Comparison of ENCODE assay signal across 36 cellular contexts in genomic region chr4:159867673-159868072, GRCh38.
"Had no signal": no experiment of that assay in that cellular context is flagged by ENCODE, and none has a peak within 500 bp of the region (broad histone marks: within the 10 kb centered on the region; RNA-seq: fewer than 3 reads in every experiment).

No MANE protein-coding gene starts in this region.

- H3K4me1 ChIP-seq: body of pancreas, breast epithelium had no signal

- H3K9me3 Mint-ChIP-seq: activated CD4-positive, alpha-beta T cell treated with anti-CD3 and anti-CD28 coated beads, Interleukin-2, amount 10 ng/mL, durations not matched to agents 7 days and 5 days; activated naive CD4-positive, alpha-beta T cell treated with anti-CD3 and anti-CD28 coated beads, Interleukin-2, amount 50 U/mL, for 24 hours; activated naive CD8-positive, alpha-beta T cell treated with anti-CD3 and anti-CD28 coated beads, Interleukin-2, amount 10 ng/mL, durations not matched to agents 7 days and 5 days; activated naive CD8-positive, alpha-beta T cell treated with anti-CD3 and anti-CD28 coated beads, Interleukin-2, amount 50 U/mL, for 24 hours had no signal

- FAIRE-seq: astrocyte, TTC549 had no signal

- H3K27ac Mint-ChIP-seq: activated B cell treated with CpG ODN at 0.5 μM for 24 hours; activated CD4-positive, alpha-beta memory T cell treated with anti-CD3 and anti-CD28 coated beads, Interleukin-2, amount 10 ng/mL, durations not matched to agents 7 days and 5 days; activated CD4-positive, alpha-beta T cell treated with anti-CD3 and anti-CD28 coated beads for 36 hours; activated CD4-positive, alpha-beta T cell treated with anti-CD3 and anti-CD28 coated beads, Interleukin-2, amount 10 ng/mL, durations not matched to agents 7 days and 5 days; activated CD8-positive, alpha-beta memory T cell treated with anti-CD3 and anti-CD28 coated beads, Interleukin-2, amount 10 ng/mL, durations not matched to agents 7 days and 5 days; activated CD8-positive, alpha-beta T cell treated with anti-CD3 and anti-CD28 coated beads, Interleukin-2, amount 10 ng/mL, durations not matched to agents 7 days and 5 days; activated naive CD4-positive, alpha-beta T cell treated with anti-CD3 and anti-CD28 coated beads, Interleukin-2, amount 10 ng/mL, durations not matched to agents 7 days and 5 days; activated naive CD4-positive, alpha-beta T cell treated with anti-CD3 and anti-CD28 coated beads, Interleukin-2, amount 50 U/mL, for 24 hours; activated naive CD8-positive, alpha-beta T cell; activated naive CD8-positive, alpha-beta T cell treated with anti-CD3 and anti-CD28 coated beads, Interleukin-2, amount 10 ng/mL, durations not matched to agents 7 days and 5 days; activated naive CD8-positive, alpha-beta T cell treated with anti-CD3 and anti-CD28 coated beads, Interleukin-2, amount 50 U/mL, for 24 hours; activated T-cell treated with anti-CD3 and anti-CD28 coated beads, Interleukin-2, amount 50 U/mL, for 24 hours; activated T-helper 2 cell treated with anti-CD3 and anti-CD28 coated beads, Interferon-gamma antibody, Interleukin-2, Interleukin-4, amounts not matched to agents 10 μg/mL and 5 μg/mL and 100 μg/mL, durations not matched to agents 14 hours and 24 hours and 36 hours; T-helper 1 cell treated with Interleukin-12 subunit alpha and Interleukin-12 subunit beta and Interleukin-4 antibody, amounts not matched to agents 30 μg/mL and 1 μg/mL, for 36 hours; T-helper 2 cell treated with Interferon-gamma antibody and Interleukin-4, amounts not matched to agents 5 μg/mL and 100 μg/mL, for 36 hours had no signal

- H3K4me1 Mint-ChIP-seq: activated B cell treated with CpG ODN at 0.5 μM for 24 hours; activated CD4-positive, alpha-beta memory T cell treated with anti-CD3 and anti-CD28 coated beads, Interleukin-2, amount 10 ng/mL, durations not matched to agents 7 days and 5 days; activated CD4-positive, alpha-beta T cell treated with anti-CD3 and anti-CD28 coated beads for 36 hours; activated CD4-positive, alpha-beta T cell treated with anti-CD3 and anti-CD28 coated beads, Interleukin-2, amount 10 ng/mL, durations not matched to agents 7 days and 5 days; activated CD8-positive, alpha-beta memory T cell treated with anti-CD3 and anti-CD28 coated beads, Interleukin-2, amount 10 ng/mL, durations not matched to agents 7 days and 5 days; activated naive CD4-positive, alpha-beta T cell treated with anti-CD3 and anti-CD28 coated beads, Interleukin-2, amount 10 ng/mL, durations not matched to agents 7 days and 5 days; activated naive CD4-positive, alpha-beta T cell treated with anti-CD3 and anti-CD28 coated beads, Interleukin-2, amount 50 U/mL, for 24 hours; activated naive CD8-positive, alpha-beta T cell treated with anti-CD3 and anti-CD28 coated beads, Interleukin-2, amount 10 ng/mL, durations not matched to agents 7 days and 5 days; activated naive CD8-positive, alpha-beta T cell treated with anti-CD3 and anti-CD28 coated beads, Interleukin-2, amount 50 U/mL, for 24 hours had no signal

- H3K27ac ChIP-seq: body of pancreas, brain microvascular endothelial cell, breast epithelium, VCaP had no signal

- H3K4me3 Mint-ChIP-seq: activated B cell treated with CpG ODN at 0.5 μM for 24 hours; activated CD4-positive, alpha-beta memory T cell treated with anti-CD3 and anti-CD28 coated beads, Interleukin-2, amount 10 ng/mL, durations not matched to agents 7 days and 5 days; activated CD4-positive, alpha-beta T cell treated with anti-CD3 and anti-CD28 coated beads for 36 hours; activated CD4-positive, alpha-beta T cell treated with anti-CD3 and anti-CD28 coated beads, Interleukin-2, amount 10 ng/mL, durations not matched to agents 7 days and 5 days; activated CD8-positive, alpha-beta memory T cell treated with anti-CD3 and anti-CD28 coated beads, Interleukin-2, amount 10 ng/mL, durations not matched to agents 7 days and 5 days; activated CD8-positive, alpha-beta T cell treated with anti-CD3 and anti-CD28 coated beads, Interleukin-2, amount 10 ng/mL, durations not matched to agents 7 days and 5 days; activated naive CD4-positive, alpha-beta T cell treated with anti-CD3 and anti-CD28 coated beads, Interleukin-2, amount 10 ng/mL, durations not matched to agents 7 days and 5 days; activated naive CD4-positive, alpha-beta T cell treated with anti-CD3 and anti-CD28 coated beads, Interleukin-2, amount 50 U/mL, for 24 hours; activated naive CD8-positive, alpha-beta T cell; activated naive CD8-positive, alpha-beta T cell treated with anti-CD3 and anti-CD28 coated beads, Interleukin-2, amount 10 ng/mL, durations not matched to agents 7 days and 5 days; activated naive CD8-positive, alpha-beta T cell treated with anti-CD3 and anti-CD28 coated beads, Interleukin-2, amount 50 U/mL, for 24 hours; activated T-cell treated with anti-CD3 and anti-CD28 coated beads, Interleukin-2, amount 50 U/mL, for 24 hours; T-helper 1 cell treated with Interleukin-12 subunit alpha and Interleukin-12 subunit beta and Interleukin-4 antibody, amounts not matched to agents 30 μg/mL and 1 μg/mL, for 36 hours; T-helper 2 cell treated with Interferon-gamma antibody and Interleukin-4, amounts not matched to agents 5 μg/mL and 100 μg/mL, for 36 hours had no signal

- DNase-seq: activated B cell treated with CpG ODN at 0.5 μM for 24 hours; activated CD4-positive, alpha-beta memory T cell treated with anti-CD3 and anti-CD28 coated beads, Interleukin-2, amount 10 ng/mL, durations not matched to agents 7 days and 5 days; activated CD4-positive, alpha-beta T cell treated with anti-CD3 and anti-CD28 coated beads for 1 hour; activated CD4-positive, alpha-beta T cell treated with anti-CD3 and anti-CD28 coated beads for 36 hours; activated CD4-positive, alpha-beta T cell treated with anti-CD3 and anti-CD28 coated beads for 48 hours; activated CD4-positive, alpha-beta T cell treated with anti-CD3 and anti-CD28 coated beads, Interleukin-2, amount 10 ng/mL, durations not matched to agents 7 days and 5 days; activated CD4-positive, alpha-beta T cell treated with anti-CD3 and anti-CD28 coated beads, Interleukin-2, amount 50 U/mL, for 48 hours; activated CD8-positive, alpha-beta memory T cell treated with anti-CD3 and anti-CD28 coated beads for 24 hours; activated CD8-positive, alpha-beta memory T cell treated with anti-CD3 and anti-CD28 coated beads, Interleukin-2, amount 10 ng/mL, durations not matched to agents 7 days and 5 days; activated CD8-positive, alpha-beta memory T cell treated with anti-CD3 and anti-CD28 coated beads, Interleukin-2, amount 50 U/mL, for 48 hours; activated CD8-positive, alpha-beta T cell treated with anti-CD3 and anti-CD28 coated beads, Interleukin-2, amount 10 ng/mL, durations not matched to agents 7 days and 5 days; activated effector memory CD4-positive, alpha-beta T cell treated with Interleukin-2 at 50 U/mL for 16 hours; activated gamma-delta T cell; activated naive CD4-positive, alpha-beta T cell treated with anti-CD3 and anti-CD28 coated beads, Interleukin-2, amount 10 ng/mL, durations not matched to agents 7 days and 5 days; activated naive CD4-positive, alpha-beta T cell treated with Interleukin-2 at 50 U/mL for 16 hours; activated naive CD8-positive, alpha-beta T cell treated with anti-CD3 and anti-CD28 coated beads, Interleukin-2, amount 10 ng/mL, durations not matched to agents 7 days and 5 days; activated naive CD8-positive, alpha-beta T cell treated with anti-CD3 and anti-CD28 coated beads, Interleukin-2, amount 50 U/mL, for 24 hours; activated T-cell treated with anti-CD3 and anti-CD28 coated beads, Interleukin-2, amount 50 U/mL, for 24 hours; activated T-cell treated with anti-CD3 and anti-CD28 coated beads, Interleukin-2, amount 50 U/mL, for 48 hours; amygdala; anterior cingulate cortex; body of pancreas; brain microvascular endothelial cell; central memory CD4-positive, alpha-beta T cell; T-helper 1 cell; T-helper 2 cell; T-helper 9 cell had no signal

- H3K36me3 Mint-ChIP-seq: activated CD8-positive, alpha-beta memory T cell treated with anti-CD3 and anti-CD28 coated beads, Interleukin-2, amount 10 ng/mL, durations not matched to agents 7 days and 5 days; activated naive CD4-positive, alpha-beta T cell treated with anti-CD3 and anti-CD28 coated beads, Interleukin-2, amount 10 ng/mL, durations not matched to agents 7 days and 5 days; activated naive CD4-positive, alpha-beta T cell treated with anti-CD3 and anti-CD28 coated beads, Interleukin-2, amount 50 U/mL, for 24 hours; activated naive CD8-positive, alpha-beta T cell; activated naive CD8-positive, alpha-beta T cell treated with anti-CD3 and anti-CD28 coated beads, Interleukin-2, amount 10 ng/mL, durations not matched to agents 7 days and 5 days had no signal

- H3K9me3 ChIP-seq: body of pancreas, breast epithelium had no signal

- H3K36me3 ChIP-seq: brain microvascular endothelial cell, breast epithelium had no signal

- ATAC-seq: activated CD4-positive, alpha-beta T cell treated with anti-CD3 and anti-CD28 coated beads for 36 hours; activated CD8-positive, alpha-beta memory T cell treated with anti-CD3 and anti-CD28 coated beads, Interleukin-2, amount 10 ng/mL, durations not matched to agents 7 days and 5 days; activated CD8-positive, alpha-beta T cell treated with anti-CD3 and anti-CD28 coated beads, Interleukin-2, amount 10 ng/mL, durations not matched to agents 7 days and 5 days; activated naive CD8-positive, alpha-beta T cell treated with anti-CD3 and anti-CD28 coated beads, Interleukin-2, amount 50 U/mL, for 24 hours; body of pancreas had no signal

- H3K27me3 ChIP-seq: body of pancreas, brain microvascular endothelial cell, breast epithelium had no signal

- H3K4me3 ChIP-seq: body of pancreas, breast epithelium had no signal

- H3K27me3 Mint-ChIP-seq: activated B cell treated with CpG ODN at 0.5 μM for 24 hours; activated CD4-positive, alpha-beta memory T cell treated with anti-CD3 and anti-CD28 coated beads, Interleukin-2, amount 10 ng/mL, durations not matched to agents 7 days and 5 days; activated CD4-positive, alpha-beta T cell treated with anti-CD3 and anti-CD28 coated beads for 36 hours; activated CD4-positive, alpha-beta T cell treated with anti-CD3 and anti-CD28 coated beads, Interleukin-2, amount 10 ng/mL, durations not matched to agents 7 days and 5 days; activated CD8-positive, alpha-beta memory T cell treated with anti-CD3 and anti-CD28 coated beads, Interleukin-2, amount 10 ng/mL, durations not matched to agents 7 days and 5 days; activated naive CD4-positive, alpha-beta T cell treated with anti-CD3 and anti-CD28 coated beads, Interleukin-2, amount 10 ng/mL, durations not matched to agents 7 days and 5 days; activated naive CD4-positive, alpha-beta T cell treated with anti-CD3 and anti-CD28 coated beads, Interleukin-2, amount 50 U/mL, for 24 hours; activated naive CD8-positive, alpha-beta T cell; activated naive CD8-positive, alpha-beta T cell treated with anti-CD3 and anti-CD28 coated beads, Interleukin-2, amount 10 ng/mL, durations not matched to agents 7 days and 5 days; activated naive CD8-positive, alpha-beta T cell treated with anti-CD3 and anti-CD28 coated beads, Interleukin-2, amount 50 U/mL, for 24 hours; activated T-cell treated with anti-CD3 and anti-CD28 coated beads, Interleukin-2, amount 50 U/mL, for 24 hours had no signal
